ENCODE assay signal across 20 cellular contexts in genomic region chr2:101193038-101193437, GRCh38. TPM values are rescaled to one million over a fixed set of nuclear protein-coding genes. Genes with fewer than 3 reads are reported as not detected.
DNase-seq lines count a peak whose midpoint lies in the region; ATAC-seq, FAIRE-seq and TF ChIP-seq lines count a peak whose summit lies in the region.
"Had no signal": no experiment of that assay in that cellular context is flagged by ENCODE, and none has a peak within 500 bp of the region (broad histone marks: within the 10 kb centered on the region; RNA-seq: fewer than 3 reads in every experiment).

No MANE protein-coding gene starts in this region.

- H3K36me3 ChIP-seq in IMR-90 (ENCODE audit: control insufficient read depth, insufficient read depth, low read length) (no peaks in the 10 kb centered on the region), H1 (ENCODE audit: control insufficient read depth in 2 of 4, insufficient read depth in 4 of 4, low read length in 3 of 4) (no peaks in the 10 kb centered on the region), neuronal stem cell (replicated peaks in 1 of 2; ENCODE audit: control insufficient read depth in 2 of 2, insufficient read depth in 2 of 2, low read length in 2 of 2) (no peaks in the 10 kb centered on the region), mesenchymal stem cell (ENCODE audit: control insufficient read depth in 1 of 2, insufficient read depth in 2 of 2, low read depth in 1 of 2, low read length in 2 of 2) (no peaks in the 10 kb centered on the region), body of pancreas (replicated peaks in 1 of 2; ENCODE audit: insufficient read depth in 1 of 2, low read depth in 2 of 2) (no peaks in the 10 kb centered on the region)

- no peaks in the 10 kb centered on the region for H3K9me1 ChIP-seq in IMR-90 (ENCODE audit: insufficient read depth, low read length)

- dilution Hi-C loops in IMR-90 (cut with HindIII; ENCODE audit: low sequenced_read_pairs, unreplicated experiment), result no loop called here

- H4K5ac ChIP-seq in IMR-90 (ENCODE audit: low read depth, low read length) (no peak overlapping the region), H1 (ENCODE audit: insufficient read length, low read depth, low read length) (no peak overlapping the region)

- no peak overlapping the region for H2AK9ac ChIP-seq in IMR-90 (replicated peaks; ENCODE audit: low read depth, low read length, poor library complexity)

- intact Hi-C loops in IMR-90 (cut with micrococcal nuclease), result no loop called here
- intact Hi-C loops in body of pancreas (cut with DNase I), result no loop called here

- no peaks in the 10 kb centered on the region for H3K9me3 Mint-ChIP-seq in type B pancreatic cell
- H3K9me3 Mint-ChIP-seq: CD4-positive, alpha-beta T cell had no signal

- TF ChIP-seq CTCF in IMR-90 (conservative IDR thresholded peaks at IDR 0.05; ENCODE audit: low read depth, low read length) (no peak), H1 (IDR thresholded peaks at IDR 0.05; ENCODE audit: control extremely low read depth in 1 of 3, insufficient read depth in 1 of 3, low read depth in 1 of 3, low read length in 3 of 3) (no peak), type B pancreatic cell (conservative IDR thresholded peaks at IDR 0.05) (no peak), body of pancreas (IDR thresholded peaks at IDR 0.05) (no peak)

- H2AFZ ChIP-seq in IMR-90 (replicated peaks; ENCODE audit: low read length, poor library complexity) (peak overlapping the region; percentile 9), H1 (ENCODE audit: low read length) (peak overlapping the region; percentile 59), neuronal stem cell (ENCODE audit: low read length) (no peak overlapping the region), mesenchymal stem cell (ENCODE audit: low read depth, low read length) (no peak overlapping the region)

- H3K27me3 Mint-ChIP-seq in type B pancreatic cell (no peaks in the 10 kb centered on the region), T-helper 17 cell (peaks cover 33% of the 10 kb centered on the region)
- H3K27me3 Mint-ChIP-seq: CD4-positive, alpha-beta T cell had no signal

- H3K4ac ChIP-seq in IMR-90 (ENCODE audit: low read depth, low read length) (no peak overlapping the region), H1 (replicated peaks; ENCODE audit: insufficient read length, low read depth, low read length) (no peak overlapping the region), neuronal stem cell (ENCODE audit: low read length) (no peak overlapping the region), mesenchymal stem cell (ENCODE audit: low read depth in 1 of 2, low read length in 2 of 2) (no peak overlapping the region)

- H3K27ac ChIP-seq in IMR-90 (ENCODE audit: insufficient read depth, low read length) (no peak overlapping the region), H1 (ENCODE audit: low read depth, low read length) (no peak overlapping the region), neuronal stem cell (replicated peaks; ENCODE audit: low read length) (no peak overlapping the region), mesenchymal stem cell (ENCODE audit: low read length, poor library complexity, severe bottlenecking) (no peak overlapping the region), body of pancreas (no peak overlapping the region)

- H3K27me3 ChIP-seq in IMR-90 (ENCODE audit: control insufficient read depth, insufficient read depth, low read length) (peaks cover 19% of the 10 kb centered on the region), H1 (replicated peaks in 1 of 4; ENCODE audit: control insufficient read depth in 3 of 4, extremely low read depth in 1 of 4, insufficient read depth in 3 of 4, low read length in 3 of 4) (no peaks in the 10 kb centered on the region), neuronal stem cell (ENCODE audit: control insufficient read depth in 3 of 3, insufficient read depth in 3 of 3, low read depth in 1 of 3, low read length in 3 of 3) (no peaks in the 10 kb centered on the region), mesenchymal stem cell (ENCODE audit: control insufficient read depth in 1 of 2, insufficient read depth in 1 of 2, low read length in 2 of 2) (peaks cover 0 to 19% of the 10 kb centered on the region in 2 experiments), body of pancreas (no peaks in the 10 kb centered on the region)

- POLR2A ChIA-PET in IMR-90 (lab: Charles Lee; ENCODE audit: unreplicated experiment), result no interaction called here
- POLR2A ChIA-PET in H1 (lab: Charles Lee; ENCODE audit: partially characterized antibody), result interaction anchor here (2.4 kb wide), 1 partner anchor 60 kb away, joined by 7 read pairs; the partner anchor contains the start of gene CNOT11

- in situ Hi-C loops in IMR-90 (cut with MboI; ENCODE audit: low sequenced_read_pairs), result no loop called here

- H2BK20ac ChIP-seq in IMR-90 (ENCODE audit: low read depth, low read length) (no peak overlapping the region), H1 (ENCODE audit: low read length) (no peak overlapping the region)

- ATAC-seq in IMR-90 (ENCODE audit: low read depth) (no peak), T-helper 17 cell (no peak), body of pancreas (no peak)
- ATAC-seq: HCT116 had no signal

- CTCF ChIA-PET in IMR-90 (lab: Yijun Ruan, JAX) (no interaction called here), H1 (lab: Charles Lee; ENCODE audit: partially characterized antibody) (interaction anchor here (0.8 to 10.3 kb wide), 4 partner anchors 13 to 582 kb away, joined by 3 to 136 read pairs (median 4); no protein-coding TSS in a partner anchor)

- H3K18ac ChIP-seq in IMR-90 (ENCODE audit: low read depth, low read length), result no peak overlapping the region
- no peak overlapping the region for H3K18ac ChIP-seq in H1 (ENCODE audit: extremely low read depth, low read length)
- peak overlapping the region; percentile 19 for H3K18ac ChIP-seq in neuronal stem cell (ENCODE audit: low read length)
- H3K18ac ChIP-seq in mesenchymal stem cell (ENCODE audit: low read depth in 1 of 2, low read length in 2 of 2), result no peak overlapping the region

- H3K23me2 ChIP-seq in H1 (ENCODE audit: low read depth, low read length), result no peaks in the 10 kb centered on the region

- H3K36me3 Mint-ChIP-seq in type B pancreatic cell (no peaks in the 10 kb centered on the region), T-helper 17 cell (ENCODE audit: low read depth) (peaks cover 3% of the 10 kb centered on the region)

- no peaks in the 10 kb centered on the region for H4K20me1 ChIP-seq in IMR-90 (ENCODE audit: insufficient read depth, low read length)
- no peaks in the 10 kb centered on the region for H4K20me1 ChIP-seq in H1 (replicated peaks in 1 of 2; ENCODE audit: control insufficient read depth in 1 of 2, insufficient read depth in 2 of 2, low read length in 2 of 2)

- H2BK120ac ChIP-seq in IMR-90 (ENCODE audit: low read depth, low read length) (no peak overlapping the region), H1 (replicated peaks; ENCODE audit: low read depth, low read length) (no peak overlapping the region), neuronal stem cell (ENCODE audit: low read depth, low read length) (no peak overlapping the region), mesenchymal stem cell (ENCODE audit: low read depth, low read length) (no peak overlapping the region)

- H3K23ac ChIP-seq in IMR-90 (ENCODE audit: low read depth, low read length) (no peak overlapping the region), H1 (ENCODE audit: insufficient read length) (no peak overlapping the region), neuronal stem cell (ENCODE audit: low read depth, low read length, poor library complexity) (no peak overlapping the region), mesenchymal stem cell (ENCODE audit: low read length in 2 of 2) (no peak overlapping the region)

- H3K79me1 ChIP-seq in IMR-90 (ENCODE audit: low read depth in 1 of 2, low read length in 2 of 2) (no peaks in the 10 kb centered on the region), H1 (ENCODE audit: low read depth, low read length) (no peaks in the 10 kb centered on the region), neuronal stem cell (ENCODE audit: low read depth, low read length) (no peaks in the 10 kb centered on the region), mesenchymal stem cell (replicated peaks; ENCODE audit: low read length, poor library complexity, severe bottlenecking) (no peaks in the 10 kb centered on the region)

- H2BK5ac ChIP-seq in IMR-90 (ENCODE audit: low read depth, low read length, poor library complexity, severe bottlenecking) (no peak overlapping the region), H1 (ENCODE audit: low read depth, low read length) (no peak overlapping the region), neuronal stem cell (ENCODE audit: low read length) (no peak overlapping the region), mesenchymal stem cell (ENCODE audit: low read depth, low read length, poor library complexity, severe bottlenecking) (no peak overlapping the region)

- TF ChIP-seq POLR2A in IMR-90 (IDR thresholded peaks at IDR 0.05; ENCODE audit: low read depth, low read length), result no peak
- no peak for TF ChIP-seq POLR2A in H1 (IDR thresholded peaks at IDR 0.05; ENCODE audit: control extremely low read depth in 1 of 2, low read depth in 2 of 2, low read length in 2 of 2)
- TF ChIP-seq POLR2A in body of pancreas (IDR thresholded peaks at IDR 0.05), result no peak

- H3K4me2 ChIP-seq in IMR-90 (ENCODE audit: low read depth, low read length) (no peak overlapping the region), H1 (ENCODE audit: insufficient read depth in 1 of 2, low read depth in 2 of 2, low read length in 2 of 2) (no peak overlapping the region), neuronal stem cell (ENCODE audit: insufficient read depth, low read length, poor library complexity, severe bottlenecking) (no peak overlapping the region), mesenchymal stem cell (ENCODE audit: low read length, poor library complexity, severe bottlenecking) (no peak overlapping the region)

- no peak overlapping the region for H4K8ac ChIP-seq in IMR-90 (ENCODE audit: low read depth in 2 of 2, low read length in 2 of 2)
- no peak overlapping the region for H4K8ac ChIP-seq in H1 (ENCODE audit: extremely low read depth, insufficient read depth, low read length)
- no peak overlapping the region for H4K8ac ChIP-seq in neuronal stem cell (ENCODE audit: low read depth, low read length)
- H4K8ac ChIP-seq in mesenchymal stem cell (ENCODE audit: low read length), result no peak overlapping the region

- H2BK15ac ChIP-seq in IMR-90 (ENCODE audit: low read depth, low read length), result no peak overlapping the region
- no peak overlapping the region for H2BK15ac ChIP-seq in H1 (ENCODE audit: low read length)
- H2BK15ac ChIP-seq in neuronal stem cell (ENCODE audit: low read length), result no peak overlapping the region
- no peak overlapping the region for H2BK15ac ChIP-seq in mesenchymal stem cell (ENCODE audit: low read depth, poor library complexity, severe bottlenecking)

- H3K9ac ChIP-seq in IMR-90 (ENCODE audit: low read depth, low read length) (no peak overlapping the region), H1 (replicated peaks in 1 of 4; ENCODE audit: extremely low read depth in 1 of 4, low read depth in 3 of 4, low read length in 3 of 4) (no peak overlapping the region), neuronal stem cell (ENCODE audit: low read depth, low read length, poor library complexity) (no peak overlapping the region), mesenchymal stem cell (ENCODE audit: low read length) (no peak overlapping the region)

- BruUV-seq in IMR-90 (replicated peaks; lab: Mats Ljungman, UMichigan), result no TSS peak

- FAIRE-seq in H1 (lab: Jason Lieb, UNC), result no peak
- FAIRE-seq: A204.1, D721Med, GM12892, GM19239, H54, HTR-8/SVneo had no signal

- H3K4me1 ChIP-seq in IMR-90 (ENCODE audit: control insufficient read depth, insufficient read depth, low read length), result no peaks in the 10 kb centered on the region
- H3K4me1 ChIP-seq in H1 (replicated peaks in 1 of 4; ENCODE audit: control insufficient read depth in 3 of 4, insufficient read depth in 4 of 4, low read length in 3 of 4), result peaks cover 0 to 5% (median 2%) of the 10 kb centered on the region in 4 experiments; a peak in 3 of 7 replicates
- peaks cover 0 to 4% of the 10 kb centered on the region in 2 donors for H3K4me1 ChIP-seq in neuronal stem cell (ENCODE audit: control insufficient read depth in 2 of 2, insufficient read depth in 1 of 2, low read depth in 1 of 2, low read length in 2 of 2)
- no peaks in the 10 kb centered on the region for H3K4me1 ChIP-seq in mesenchymal stem cell (ENCODE audit: control insufficient read depth, insufficient read depth, low read depth, low read length)
- H3K4me1 ChIP-seq in body of pancreas, result peaks cover 7% of the 10 kb centered on the region

- H4K91ac ChIP-seq in IMR-90 (ENCODE audit: insufficient read depth, low read depth, low read length), result no peak overlapping the region
- H4K91ac ChIP-seq in H1 (replicated peaks; ENCODE audit: insufficient read length, low read length), result no peak overlapping the region
- H4K91ac ChIP-seq in neuronal stem cell (ENCODE audit: low read depth, low read length, poor library complexity), result no peak overlapping the region
- H4K91ac ChIP-seq in mesenchymal stem cell (ENCODE audit: low read length), result no peak overlapping the region

- no peak for TF ChIP-seq EP300 in H1 (IDR thresholded peaks at IDR 0.05; ENCODE audit: borderline replicate concordance in 1 of 2, low read depth in 2 of 2, low read length in 2 of 2)

- WGBS in IMR-90 (ENCODE audit: extremely low coverage in 2 of 2, insufficient read length in 1 of 2), 2 experiments, result no CpG with 5 or more reads among the region's 7 CpGs
- 95% methylated on average over 7 of the region's 7 CpGs; no CpG with 5 or more reads in 1 of the 2 experiments for WGBS in H1 (ENCODE audit: extremely low coverage in 1 of 2, insufficient coverage in 1 of 2, insufficient read length in 1 of 2, insufficient replicate concordance in 2 of 2, low coverage in 1 of 2, low lambda C conversion rate in 2 of 2, missing lambda C conversion rate in 1 of 2), 2 experiments
- no CpG with 5 or more reads among the region's 7 CpGs for WGBS in neuronal stem cell (ENCODE audit: extremely low coverage in 2 of 2, insufficient read length in 2 of 2, insufficient replicate concordance in 1 of 2), 2 donors
- WGBS in mesenchymal stem cell, result 93% methylated on average over 7 of the region's 7 CpGs
- WGBS in body of pancreas, 2 donors, result 86 to 98% methylated on average over 7 of the region's 7 CpGs

- H3K79me2 ChIP-seq in H1 (ENCODE audit: control insufficient read depth in 1 of 2, insufficient read depth in 2 of 2, low read length in 2 of 2), result no peaks in the 10 kb centered on the region

- H3K9me3 ChIP-seq in IMR-90 (ENCODE audit: control insufficient read depth, insufficient read depth, low read length), result no peaks in the 10 kb centered on the region
- no peaks in the 10 kb centered on the region for H3K9me3 ChIP-seq in H1 (ENCODE audit: insufficient read depth in 2 of 2, low read depth in 1 of 2, low read length in 1 of 2)
- H3K9me3 ChIP-seq in neuronal stem cell (replicated peaks in 1 of 2; ENCODE audit: control insufficient read depth in 2 of 2, insufficient read depth in 1 of 2, low read depth in 1 of 2, low read length in 2 of 2), result peaks cover 0 to 3% of the 10 kb centered on the region in 2 donors
- H3K9me3 ChIP-seq in mesenchymal stem cell (ENCODE audit: control insufficient read depth, low read length), result peaks cover 4% of the 10 kb centered on the region
- no peaks in the 10 kb centered on the region for H3K9me3 ChIP-seq in T-helper 17 cell (ENCODE audit: control insufficient read depth, low read length, poor library complexity, severe bottlenecking)
- no peaks in the 10 kb centered on the region for H3K9me3 ChIP-seq in body of pancreas

- H3K27ac Mint-ChIP-seq in type B pancreatic cell (peak overlapping the region; percentile 13), T-helper 17 cell (no peak overlapping the region)
- H3K27ac Mint-ChIP-seq: B cell; CD4-positive, alpha-beta T cell had no signal

- H3K14ac ChIP-seq in IMR-90 (replicated peaks; ENCODE audit: low read depth, low read length), result no peak overlapping the region
- no peak overlapping the region for H3K14ac ChIP-seq in H1 (ENCODE audit: insufficient read length)
- H3K14ac ChIP-seq in neuronal stem cell (ENCODE audit: low read length), result no peak overlapping the region
- H3K14ac ChIP-seq in mesenchymal stem cell (ENCODE audit: low read length in 2 of 2), result no peak overlapping the region

- H3K4me3 Mint-ChIP-seq in type B pancreatic cell (peak overlapping the region; percentile 35), T-helper 17 cell (no peak overlapping the region)
- H3K4me3 Mint-ChIP-seq: B cell; CD4-positive, alpha-beta T cell had no signal

- H2AK5ac ChIP-seq in IMR-90 (ENCODE audit: low read depth, low read length) (no peak overlapping the region), H1 (ENCODE audit: low read depth, low read length) (no peak overlapping the region), neuronal stem cell (ENCODE audit: low read depth, low read length) (no peak overlapping the region), mesenchymal stem cell (ENCODE audit: low read length, severe bottlenecking) (no peak overlapping the region)

- H3K56ac ChIP-seq in IMR-90 (ENCODE audit: extremely low read depth, insufficient read depth, low read length), result no peak overlapping the region
- H3K56ac ChIP-seq in H1 (replicated peaks; ENCODE audit: insufficient read length, low read depth, low read length), result no peak overlapping the region

- TF ChIP-seq RAD21 in IMR-90 (IDR thresholded peaks at IDR 0.05; ENCODE audit: low read length) (no peak), H1 (IDR thresholded peaks at IDR 0.05 in 1 of 2, conservative IDR thresholded peaks at IDR 0.05 in 1 of 2; ENCODE audit: low read depth in 2 of 2, low read length in 2 of 2) (no peak)

- no peak overlapping the region for H3K4me3 ChIP-seq in IMR-90 (ENCODE audit: insufficient read depth, low read depth, low read length)
- H3K4me3 ChIP-seq in H1 (ENCODE audit: extremely low read depth in 1 of 4, insufficient read depth in 2 of 4, low read depth in 3 of 4, low read length in 4 of 4), result no peak overlapping the region
- no peak overlapping the region for H3K4me3 ChIP-seq in neuronal stem cell (ENCODE audit: low read length in 2 of 2)
- no peak overlapping the region for H3K4me3 ChIP-seq in mesenchymal stem cell (ENCODE audit: insufficient read depth in 1 of 2, low read depth in 1 of 2, low read length in 2 of 2)
- no peak overlapping the region for H3K4me3 ChIP-seq in body of pancreas

- DNase-seq in IMR-90 (no peak), H1 (ENCODE audit: low read depth in 1 of 2, low spot score in 2 of 2) (no peak), neuronal stem cell (ENCODE audit: low spot score) (no peak), type B pancreatic cell (ENCODE audit: extremely low spot score, unreplicated experiment) (no peak), mesenchymal stem cell (no peak), T-helper 17 cell (no peak), body of pancreas (no peak)
- DNase-seq: C1 segment of cervical spinal cord; CD4-positive, alpha-beta T cell; COR-L47; DND-41; GDM1 had no signal

- peaks cover 17% of the 10 kb centered on the region for H3K4me1 Mint-ChIP-seq in type B pancreatic cell (ENCODE audit: unreplicated experiment)
- H3K4me1 Mint-ChIP-seq in T-helper 17 cell, result no peaks in the 10 kb centered on the region

- no peak overlapping the region for H2BK12ac ChIP-seq in H1 (ENCODE audit: low read depth, low read length)
- H2BK12ac ChIP-seq in neuronal stem cell (ENCODE audit: low read length), result no peak overlapping the region
- no peak overlapping the region for H2BK12ac ChIP-seq in mesenchymal stem cell (ENCODE audit: low read length in 2 of 2)

RNA-seq across cellular contexts. Expression of gene TBC1D8, which starts 41.9 kb away (rescaled TPM):
- total RNA-seq in IMR-90 (2012; rRNA removed) (0.83 and 1.3 TPM in 2 replicates), type B pancreatic cell (ENCODE audit: low replicate concordance) (16.1 and 20.1 TPM in 2 replicates), T-helper 17 cell (1 to 10 TPM in 1 of 2 donors, under 1 TPM in 1; 0.39 to 1.9 TPM), body of pancreas (100 to 1,000 TPM in 1 of 2 donors, 10 to 100 TPM in 1; 63.8 to 111 TPM)
- polyA plus RNA-seq in IMR-90 (2012; rRNA removed) (0.98 and 1.5 TPM in 2 replicates), H1 (2011; rRNA removed) (20.8 and 27.2 TPM in 2 replicates)
- polyA plus RNA-seq in IMR-90 (2012; cell fraction: cytosol; rRNA removed), result 0.22 and 0.66 TPM in 2 replicates
- polyA plus RNA-seq in IMR-90 (2012; cell fraction: nucleus; rRNA removed; ENCODE audit: low replicate concordance), result 4.4 and 6.5 TPM in 2 replicates
- total RNA-seq in H1 (2021; fragmentation: NEBNext Ultra II Directional; extraction: Animal tissue kit (Norgen Biotek cat#: 25700)), result 21.8 and 24.0 TPM in 2 replicates
- 24.9 TPM for polyA plus RNA-seq in H1 (2011; cell fraction: cytosol; rRNA removed)
- 87.3 TPM for polyA plus RNA-seq in H1 (2011; cell fraction: nucleus; rRNA removed)
- polyA plus RNA-seq in H1 (2012, experiment 1 of 2), result 21.5 to 24.8 TPM (median 23.1 TPM) in 4 replicates
- polyA plus RNA-seq in H1 (2012, experiment 2 of 2), result 7.7 TPM
- 14.1 TPM for polyA plus RNA-seq in H1 (2013, experiment 1 of 2)
- 14.4 TPM for polyA plus RNA-seq in H1 (2013, experiment 2 of 2)
- 40.6 and 53.8 TPM in 2 replicates for polyA minus RNA-seq in H1 (2011; rRNA and poly(A)+ RNA removed)
- polyA minus RNA-seq in H1 (2011; cell fraction: cytosol; rRNA and poly(A)+ RNA removed), result 13.4 TPM
- 50.2 TPM for polyA minus RNA-seq in H1 (2011; cell fraction: nucleus; rRNA and poly(A)+ RNA removed)
- 2.7 TPM for polyA plus RNA-seq in neuronal stem cell (2013, experiment 1 of 2)
- polyA plus RNA-seq in neuronal stem cell (2013, experiment 2 of 2), result 2.9 TPM
- 10.0 TPM for polyA plus RNA-seq in mesenchymal stem cell (2013, experiment 1 of 2)
- polyA plus RNA-seq in mesenchymal stem cell (2013, experiment 2 of 2), result 10.1 TPM

RNA-seq across cellular contexts. Expression of gene CNOT11, which starts 59.6 kb away (rescaled TPM):
- total RNA-seq in IMR-90 (2012; rRNA removed), result 33.6 and 36.4 TPM in 2 replicates
- 50.3 and 55.8 TPM in 2 replicates for polyA plus RNA-seq in IMR-90 (2012; rRNA removed)
- polyA plus RNA-seq in IMR-90 (2012; cell fraction: cytosol; rRNA removed), result 15.6 and 40.7 TPM in 2 replicates
- 19.1 and 76.4 TPM in 2 replicates for polyA plus RNA-seq in IMR-90 (2012; cell fraction: nucleus; rRNA removed; ENCODE audit: low replicate concordance)
- 54.6 and 56.5 TPM in 2 replicates for total RNA-seq in H1 (2021; fragmentation: NEBNext Ultra II Directional; extraction: Animal tissue kit (Norgen Biotek cat#: 25700))
- 39.8 and 41.5 TPM in 2 replicates for polyA plus RNA-seq in H1 (2011; rRNA removed)
- polyA plus RNA-seq in H1 (2011; cell fraction: cytosol; rRNA removed), result 43.2 TPM
- polyA plus RNA-seq in H1 (2011; cell fraction: nucleus; rRNA removed), result 41.3 TPM
- polyA plus RNA-seq in H1 (2012, experiment 1 of 2), result 30.3 to 43.2 TPM (median 36.0 TPM) in 4 replicates
- 35.2 TPM for polyA plus RNA-seq in H1 (2012, experiment 2 of 2)
- 45.5 TPM for polyA plus RNA-seq in H1 (2013, experiment 1 of 2)
- 48.2 TPM for polyA plus RNA-seq in H1 (2013, experiment 2 of 2)
- polyA minus RNA-seq in H1 (2011; rRNA and poly(A)+ RNA removed), result 73.3 and 98.1 TPM in 2 replicates
- 44.9 TPM for polyA minus RNA-seq in H1 (2011; cell fraction: cytosol; rRNA and poly(A)+ RNA removed)
- 23.9 TPM for polyA minus RNA-seq in H1 (2011; cell fraction: nucleus; rRNA and poly(A)+ RNA removed)
- polyA plus RNA-seq in neuronal stem cell (2013, experiment 1 of 2), result 38.9 TPM
- 39.3 TPM for polyA plus RNA-seq in neuronal stem cell (2013, experiment 2 of 2)
- total RNA-seq in type B pancreatic cell (ENCODE audit: low replicate concordance), result 64.5 and 69.6 TPM in 2 replicates
- polyA plus RNA-seq in mesenchymal stem cell (2013, experiment 1 of 2), result 41.6 TPM
- polyA plus RNA-seq in mesenchymal stem cell (2013, experiment 2 of 2), result 40.2 TPM
- total RNA-seq in T-helper 17 cell, result 10 to 100 TPM; 48.3 to 48.5 TPM
- total RNA-seq in body of pancreas, result 10 to 100 TPM; 10.2 to 34.5 TPM

Comparison
In these comparisons a context has a peak if more than half of its experiments do, and no peak if none do; other contexts are left out.
1. H2AFZ ChIP-seq: peak in IMR-90 (single experiment) and H1 (single experiment); none in neuronal stem cell (single experiment) and mesenchymal stem cell (single experiment).